In the genomic region with DNA sequence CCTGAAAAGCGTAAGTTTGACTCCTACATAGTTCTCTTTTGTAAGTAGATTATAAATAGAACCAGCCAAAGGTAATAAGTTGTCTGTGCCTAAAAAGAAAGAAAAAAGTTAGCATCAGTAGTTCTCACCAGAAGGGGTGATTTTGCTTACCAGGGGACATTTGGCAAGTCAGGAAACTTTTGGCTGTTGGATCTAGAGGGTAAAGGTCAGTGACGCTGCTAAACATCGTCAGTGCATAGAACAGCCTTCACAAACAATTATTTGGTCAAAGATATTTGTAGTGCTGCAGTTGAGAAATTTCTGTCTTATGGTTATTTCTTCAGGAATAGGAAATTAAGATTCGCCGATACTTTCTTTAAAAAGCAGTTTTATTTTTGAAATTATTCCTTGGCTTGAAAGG, we compare ENCODE assay signal across 12 cellular contexts. TPM values are rescaled to one million over a fixed set of nuclear protein-coding genes. Genes with fewer than 3 reads are reported as not detected.
DNase-seq lines count a peak whose midpoint lies in the region; ATAC-seq and TF ChIP-seq lines count a peak whose summit lies in the region.
"Had no signal": no experiment of that assay in that cellular context is flagged by ENCODE, and none has a peak within 500 bp of the region (broad histone marks: within the 10 kb centered on the region; RNA-seq: fewer than 3 reads in every experiment).

No MANE protein-coding gene starts in this region.

- H3K4me3 ChIP-seq in SK-N-SH (ENCODE audit: low read depth in 2 of 2, low read length in 1 of 2) (peak overlapping the region; percentile 96 to 98), OCI-LY1 (ENCODE audit: low read depth, low read length, poor library complexity, severe bottlenecking) (peak overlapping the region; percentile 92), smooth muscle cell (peak overlapping the region; percentile 79), prostate gland (no peak overlapping the region)

- peaks cover 14% of the 10 kb centered on the region for H3F3A ChIP-seq in SK-N-SH (replicated peaks; ENCODE audit: insufficient read depth)
- H3F3A ChIP-seq in OCI-LY1 (ENCODE audit: insufficient read depth, low read length), result no peaks in the 10 kb centered on the region
- no peaks in the 10 kb centered on the region for H3F3A ChIP-seq in smooth muscle cell (ENCODE audit: low read depth)

- no peak for TF ChIP-seq RAD21 in SK-N-SH (IDR thresholded peaks at IDR 0.05; ENCODE audit: low read length)

- 54% methylated on average over 5 of the region's 5 CpGs for WGBS in SK-N-SH (ENCODE audit: low lambda C conversion rate)
- WGBS in smooth muscle cell (ENCODE audit: low lambda C conversion rate), result 86% methylated on average over 5 of the region's 5 CpGs
- WGBS in prostate gland, result 68% methylated on average over 5 of the region's 5 CpGs

- ATAC-seq in SK-N-SH treated with all-trans-retinoic acid at 6 μM for 48 hours, result no peak
- ATAC-seq: effector memory CD8-positive, alpha-beta T cell had no signal

- no peaks in the 10 kb centered on the region for H3K9me2 ChIP-seq in SK-N-SH
- no peaks in the 10 kb centered on the region for H3K9me2 ChIP-seq in OCI-LY1 (ENCODE audit: low read depth, low read length)

- H3K79me2 ChIP-seq in SK-N-SH (ENCODE audit: insufficient read depth) (peaks cover 90% of the 10 kb centered on the region), OCI-LY1 (ENCODE audit: insufficient read depth, low read length) (peaks cover 74% of the 10 kb centered on the region), smooth muscle cell (ENCODE audit: low read depth) (peaks cover 79% of the 10 kb centered on the region)

- POLR2A ChIA-PET in SK-N-SH (lab: Yijun Ruan, JAX), result no interaction called here

- peak overlapping the region; percentile 81 for H3K4me2 ChIP-seq in SK-N-SH
- peak overlapping the region; percentile 91 for H3K4me2 ChIP-seq in OCI-LY1 (ENCODE audit: low read length)
- H3K4me2 ChIP-seq in smooth muscle cell, result peak overlapping the region; percentile 92

- H2AFZ ChIP-seq in SK-N-SH (ENCODE audit: low read depth) (no peak overlapping the region), OCI-LY1 (ENCODE audit: low read length) (no peak overlapping the region), smooth muscle cell (ENCODE audit: low read depth) (no peak overlapping the region)

- no peak for TF ChIP-seq EP300 in SK-N-SH (IDR thresholded peaks at IDR 0.05; ENCODE audit: borderline replicate concordance in 1 of 2, low read depth in 1 of 2, low read length in 1 of 2)

- H3K9me3 ChIP-seq in SK-N-SH (no peaks in the 10 kb centered on the region), OCI-LY1 (ENCODE audit: low read length) (no peaks in the 10 kb centered on the region), smooth muscle cell (replicated peaks; ENCODE audit: low read depth) (no peaks in the 10 kb centered on the region), prostate gland (no peaks in the 10 kb centered on the region)

- H3K9ac ChIP-seq in SK-N-SH, result peak overlapping the region; percentile 85; the same call in 1 of the 2 replicates
- H3K9ac ChIP-seq in OCI-LY1 (ENCODE audit: low read length), result peak overlapping the region; percentile 89
- peak overlapping the region; percentile 75 for H3K9ac ChIP-seq in smooth muscle cell (ENCODE audit: low read depth)

- H3K4me1 ChIP-seq in SK-N-SH (ENCODE audit: control insufficient read depth in 1 of 2, insufficient read depth in 2 of 2, low read depth in 1 of 2, low read length in 1 of 2) (peaks cover 14% of the 10 kb centered on the region in 2 experiments; a peak in 3 of 4 replicates), OCI-LY1 (ENCODE audit: insufficient read depth, low read length, severe bottlenecking) (peaks cover 40% of the 10 kb centered on the region), smooth muscle cell (ENCODE audit: low read depth) (peaks cover 33% of the 10 kb centered on the region), prostate gland (replicated peaks) (no peaks in the 10 kb centered on the region)

- peaks cover 20% of the 10 kb centered on the region; the same call in 1 of the 2 replicates for H4K20me1 ChIP-seq in SK-N-SH (ENCODE audit: insufficient read depth)
- no peaks in the 10 kb centered on the region for H4K20me1 ChIP-seq in OCI-LY1 (ENCODE audit: insufficient read depth, low read length)
- H4K20me1 ChIP-seq in smooth muscle cell (ENCODE audit: low read depth), result peaks cover 33% of the 10 kb centered on the region

- intact Hi-C loops in prostate gland (cut with DNase I), result loop anchor here (5.0 to 10.0 kb wide), 7 partner anchors 183 to 487 kb away; a partner anchor contains a TSS

- CTCF ChIA-PET in SK-N-SH (lab: Yijun Ruan, JAX), result no interaction called here

- H3K36me3 ChIP-seq in SK-N-SH (replicated peaks in 1 of 2; ENCODE audit: control insufficient read depth in 1 of 2, insufficient read depth in 2 of 2, low read length in 1 of 2) (peaks cover 26 to 31% of the 10 kb centered on the region in 2 experiments), OCI-LY1 (ENCODE audit: insufficient read depth, low read length) (peaks cover 30% of the 10 kb centered on the region), smooth muscle cell (ENCODE audit: low read depth) (no peaks in the 10 kb centered on the region), prostate gland (no peaks in the 10 kb centered on the region)

- TF ChIP-seq CTCF in SK-N-SH (IDR thresholded peaks at IDR 0.05), result no peak
- no peak for TF ChIP-seq CTCF in OCI-LY1 (IDR thresholded peaks at IDR 0.05; ENCODE audit: low read length)
- TF ChIP-seq CTCF in smooth muscle cell (IDR thresholded peaks at IDR 0.05; ENCODE audit: borderline replicate concordance, insufficient read depth, poor library complexity, severe bottlenecking), result no peak
- no peak for TF ChIP-seq CTCF in prostate gland (IDR thresholded peaks at IDR 0.05)

- H3K27me3 ChIP-seq in SK-N-SH (ENCODE audit: insufficient read depth), result no peaks in the 10 kb centered on the region
- no peaks in the 10 kb centered on the region for H3K27me3 ChIP-seq in OCI-LY1 (ENCODE audit: insufficient read depth, low read length)
- H3K27me3 ChIP-seq in smooth muscle cell (ENCODE audit: low read depth), result no peaks in the 10 kb centered on the region
- no peaks in the 10 kb centered on the region for H3K27me3 ChIP-seq in prostate gland (replicated peaks; ENCODE audit: insufficient read depth)

- DNase-seq in SK-N-SH, result no peak
- peak; percentile 24 for DNase-seq in fibroblast of peridontal ligament (ENCODE audit: extremely low read depth)
- no peak for DNase-seq in smooth muscle cell (lab: John Stamatoyannopoulos, UW; ENCODE audit: unreplicated experiment)
- no peak for DNase-seq in iPS-NIHi7 (ENCODE audit: extremely low spot score)
- no peak for DNase-seq in prostate gland (ENCODE audit: low spot score)
- no peak for DNase-seq in NCI-H226
- DNase-seq: ACHN; activated CD4-positive, alpha-beta T cell treated with anti-CD3 and anti-CD28 coated beads, Interleukin-2, amount 50 U/mL, for 4 hours; effector memory CD8-positive, alpha-beta T cell; NCI-H187 treated with DMSO at 0.1 percent for 48 hours had no signal

- H3K27ac ChIP-seq in SK-N-SH (ENCODE audit: low read depth in 2 of 2, low read length in 1 of 2) (no peak overlapping the region), OCI-LY1 (ENCODE audit: low read depth, low read length, poor library complexity, severe bottlenecking) (no peak overlapping the region), smooth muscle cell (ENCODE audit: low read depth) (no peak overlapping the region), prostate gland (peak overlapping the region in 1 of 2 donors; percentile 100)

- TF ChIP-seq POLR2A in prostate gland (IDR thresholded peaks at IDR 0.05), result no peak

TF ChIP-seq in SK-N-SH, 30 proteins besides CTCF, POLR2A, EP300 and RAD21:
- TF ChIP-seq EZH2phosphoT487 (IDR thresholded peaks at IDR 0.05; ENCODE audit: borderline replicate concordance, low read depth), result no peak
- TF ChIP-seq SMC3 (IDR thresholded peaks at IDR 0.05; ENCODE audit: low read depth, low read length), result no peak
- TF ChIP-seq, protein P1, sequence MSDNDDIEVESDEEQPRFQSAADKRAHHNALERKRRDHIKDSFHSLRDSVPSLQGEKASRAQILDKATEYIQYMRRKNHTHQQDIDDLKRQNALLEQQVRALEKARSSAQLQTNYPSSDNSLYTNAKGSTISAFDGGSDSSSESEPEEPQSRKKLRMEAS (IDR thresholded peaks at IDR 0.05; ENCODE audit: low read depth), result no peak
- TF ChIP-seq TAF1 (IDR thresholded peaks at IDR 0.05; ENCODE audit: borderline replicate concordance, low read depth, low read length), result no peak

TF ChIP-seq in SK-N-SH treated with all-trans-retinoic acid at 6 μM for 48 hours, 23 proteins besides CTCF, POLR2A, EP300 and RAD21:
- TF ChIP-seq ZNF565 (CRISPR knock-in tag; conservative IDR thresholded peaks at IDR 0.05; ENCODE audit: low read depth) (no peak), ZC3H10 (CRISPR knock-in tag; IDR thresholded peaks at IDR 0.05) (no peak), TCF4 (CRISPR knock-in tag; IDR thresholded peaks at IDR 0.05; ENCODE audit: borderline replicate concordance) (no peak), GLIS3 (CRISPR knock-in tag; IDR thresholded peaks at IDR 0.05) (no peak), PPARA (CRISPR knock-in tag; IDR thresholded peaks at IDR 0.05; ENCODE audit: borderline replicate concordance) (no peak), ZNF70 (CRISPR knock-in tag; IDR thresholded peaks at IDR 0.05) (no peak)
TF ChIP-seq in SK-N-SH treated with all-trans-retinoic acid at 6 μM for 48 hours: peak in this region for 0.

RNA-seq across cellular contexts. Expression of a gene that starts 2.0 kb away (rescaled TPM):
- polyA plus RNA-seq in SK-N-SH (2012; rRNA removed), result 6.4 and 9.2 TPM in 2 replicates
- polyA plus RNA-seq in SK-N-SH (2012; cell fraction: cytosol; rRNA removed), result 8.1 and 9.0 TPM in 2 replicates
- 12.4 and 22.4 TPM in 2 replicates for polyA plus RNA-seq in SK-N-SH (2012; cell fraction: nucleus; rRNA removed)
- total RNA-seq in smooth muscle cell, result 33.3 and 37.7 TPM in 2 replicates
- polyA plus RNA-seq in smooth muscle cell, result 11.6 and 12.3 TPM in 2 replicates
- 10 to 100 TPM; 20.1 to 24.4 TPM for total RNA-seq in prostate gland

Comparison
In these comparisons a context has a peak if more than half of its experiments do, and no peak if none do; other contexts are left out.
1. H3K4me3 ChIP-seq: peak in SK-N-SH (2 of 2), OCI-LY1 (single experiment) and smooth muscle cell (single experiment); none in prostate gland (0 of 2).
2. Peak in every context shown above with its lines, with median percentiles within 50 percentile points of each other: H3K4me2 ChIP-seq and H3K9ac ChIP-seq.